Comparison of ENCODE assay signal across 10 cellular contexts in the genomic region with DNA sequence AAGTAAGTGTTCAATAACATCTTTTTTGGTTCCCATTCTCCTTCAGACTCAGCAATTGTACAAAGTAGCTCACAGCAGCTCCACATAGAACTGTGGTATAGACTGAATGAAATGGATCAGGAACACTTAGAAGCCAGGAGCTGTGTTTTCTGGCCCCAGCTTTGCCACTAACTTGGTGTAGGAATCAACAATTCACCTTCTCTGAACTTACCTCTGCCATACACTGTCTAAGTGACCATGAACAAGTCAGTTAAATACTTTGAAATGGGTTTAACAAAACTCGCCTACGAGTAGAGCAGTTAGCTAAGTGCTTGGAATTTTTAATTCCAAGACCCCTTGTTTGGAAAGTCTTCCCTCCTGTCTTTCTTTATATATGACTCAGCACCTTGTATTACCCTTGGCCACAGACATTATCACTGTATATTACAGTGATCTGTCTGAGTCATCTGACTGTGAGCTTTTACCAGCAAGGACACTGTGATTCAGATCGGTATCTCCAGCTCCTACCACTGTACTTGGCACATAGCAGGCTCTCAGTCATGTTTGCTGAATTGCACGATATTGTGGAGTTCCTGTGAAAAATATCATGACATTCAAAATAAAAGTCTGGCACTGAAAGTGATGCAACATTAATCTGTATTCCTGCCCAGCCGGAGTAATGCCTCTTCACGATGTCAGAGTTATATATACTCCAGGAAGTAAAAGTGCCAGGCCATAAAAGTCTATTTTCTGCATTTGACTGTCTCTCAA.
DNase-seq lines count a peak whose midpoint lies in the region; ATAC-seq, FAIRE-seq and TF ChIP-seq lines count a peak whose summit lies in the region.
"Had no signal": no experiment of that assay in that cellular context is flagged by ENCODE, and none has a peak within 500 bp of the region (broad histone marks: within the 10 kb centered on the region; RNA-seq: fewer than 3 reads in every experiment).

No MANE protein-coding gene starts in this region.

- H2AFZ ChIP-seq in astrocyte (ENCODE audit: low read depth, low read length) = no peak overlapping the region

- WGBS in lung, 2 donors = 53 to 61% methylated on average over 6 of the region's 6 CpGs
- 41 to 61% methylated on average over 6 of the region's 6 CpGs for WGBS in body of pancreas, 2 donors

- intact Hi-C loops in body of pancreas (cut with DNase I) = no loop called here

- ATAC-seq in lung (ENCODE audit: insufficient read depth, low FRiP score) (peak; percentile 71), body of pancreas (no peak), HG03521 (IDR thresholded peaks at IDR 0.05; ENCODE audit: unreplicated experiment) (no peak)
- ATAC-seq: naive thymus-derived CD8-positive, alpha-beta T cell had no signal

- H3K9me3 ChIP-seq in BE2C (no peaks in the 10 kb centered on the region), astrocyte (ENCODE audit: insufficient read depth, low read depth, low read length) (no peaks in the 10 kb centered on the region), lung (ENCODE audit: control insufficient read depth in 2 of 2, insufficient read depth in 1 of 2, low read length in 1 of 2) (no peaks in the 10 kb centered on the region), body of pancreas (no peaks in the 10 kb centered on the region)

- H3K27ac ChIP-seq in astrocyte (ENCODE audit: low read depth, low read length) = peak overlapping the region; percentile 59
- no peak overlapping the region for H3K27ac ChIP-seq in lung (ENCODE audit: low read depth in 1 of 2, low read length in 1 of 2)
- H3K27ac ChIP-seq in body of pancreas = no peak overlapping the region

- peak overlapping the region; percentile 74 for H3K4me2 ChIP-seq in astrocyte (ENCODE audit: low read length)

- peak overlapping the region; percentile 16 for H3K9ac ChIP-seq in astrocyte (ENCODE audit: low read length)

- H3K27me3 Mint-ChIP-seq in astrocyte (ENCODE audit: low read depth, unreplicated experiment) = no peaks in the 10 kb centered on the region

- H3K27me3 ChIP-seq in BE2C (no peaks in the 10 kb centered on the region), astrocyte (ENCODE audit: insufficient read depth, low read length) (no peaks in the 10 kb centered on the region), lung (ENCODE audit: control insufficient read depth, insufficient read depth) (no peaks in the 10 kb centered on the region), body of pancreas (no peaks in the 10 kb centered on the region)

- H3K36me3 ChIP-seq in BE2C = no peaks in the 10 kb centered on the region
- no peaks in the 10 kb centered on the region for H3K36me3 ChIP-seq in astrocyte (ENCODE audit: insufficient read depth, low read length)
- H3K36me3 ChIP-seq in lung (ENCODE audit: control insufficient read depth in 2 of 2, insufficient read depth in 2 of 2, low read length in 2 of 2) = no peaks in the 10 kb centered on the region
- no peaks in the 10 kb centered on the region for H3K36me3 ChIP-seq in body of pancreas (replicated peaks in 1 of 2; ENCODE audit: insufficient read depth in 1 of 2, low read depth in 2 of 2)

- no peaks in the 10 kb centered on the region for H3K79me2 ChIP-seq in astrocyte (ENCODE audit: insufficient read depth, low read length)

- no peaks in the 10 kb centered on the region for H3K9me3 Mint-ChIP-seq in astrocyte (ENCODE audit: unreplicated experiment)

- H4K20me1 ChIP-seq in astrocyte (ENCODE audit: insufficient read depth, low read length) = no peaks in the 10 kb centered on the region

- H3K4me1 ChIP-seq in BE2C (peaks cover 4% of the 10 kb centered on the region), astrocyte (ENCODE audit: insufficient read depth, low read length) (peaks cover 15% of the 10 kb centered on the region), lung (ENCODE audit: control insufficient read depth in 2 of 2, insufficient read depth in 2 of 2, low read length in 2 of 2) (no peaks in the 10 kb centered on the region), body of pancreas (no peaks in the 10 kb centered on the region)

- peaks cover 18% of the 10 kb centered on the region for H3K4me1 Mint-ChIP-seq in astrocyte (ENCODE audit: low read depth, unreplicated experiment)
- H3K4me1 Mint-ChIP-seq: naive thymus-derived CD8-positive, alpha-beta T cell had no signal

- H3K36me3 Mint-ChIP-seq in astrocyte (ENCODE audit: low read depth, unreplicated experiment) = no peaks in the 10 kb centered on the region
- H3K36me3 Mint-ChIP-seq: naive thymus-derived CD8-positive, alpha-beta T cell had no signal

- TF ChIP-seq CTCF in BE2C (IDR thresholded peaks at IDR 0.05; ENCODE audit: low read depth, low read length) (no peak), LNCaP clone FGC (IDR thresholded peaks at IDR 0.05; ENCODE audit: control insufficient read depth, extremely low read depth, insufficient read depth) (no peak), astrocyte (IDR thresholded peaks at IDR 0.05; ENCODE audit: insufficient read depth, low read depth, low read length) (no peak), lung (IDR thresholded peaks at IDR 0.05; ENCODE audit: control extremely low read depth, extremely low read depth) (no peak), body of pancreas (IDR thresholded peaks at IDR 0.05) (no peak)

- peak overlapping the region; percentile 29 for H3K27ac Mint-ChIP-seq in astrocyte (ENCODE audit: unreplicated experiment)
- H3K27ac Mint-ChIP-seq: naive thymus-derived CD8-positive, alpha-beta T cell had no signal

- H3K4me3 ChIP-seq in BE2C (ENCODE audit: low read depth, low read length) = 0 out of 2 replicates have a peak overlapping the region, but pooled peaks have one; percentile 11
- H3K4me3 ChIP-seq in LNCaP clone FGC (ENCODE audit: low read depth, low read length) = no peak overlapping the region
- H3K4me3 ChIP-seq in astrocyte (ENCODE audit: insufficient read depth, low read depth, low read length) = no peak overlapping the region
- no peak overlapping the region for H3K4me3 ChIP-seq in lung
- no peak overlapping the region for H3K4me3 ChIP-seq in body of pancreas

- H3K4me3 Mint-ChIP-seq in astrocyte (ENCODE audit: unreplicated experiment) = no peak overlapping the region
- H3K4me3 Mint-ChIP-seq: naive thymus-derived CD8-positive, alpha-beta T cell had no signal

- DNase-seq in BE2C (peak; percentile 21), LNCaP clone FGC (ENCODE audit: low read depth) (peak; percentile 80), astrocyte (ENCODE audit: low read depth) (peak; percentile 96), lung (ENCODE audit: low spot score) (no peak), body of pancreas (no peak), mucosa of gallbladder (ENCODE audit: low spot score) (no peak)
- DNase-seq in activated CD4-positive, CD25-positive, alpha-beta regulatory T cell (lab: John Stamatoyannopoulos, UW) = no peak
- DNase-seq: naive thymus-derived CD8-positive, alpha-beta T cell; NCI-H1048 had no signal

- TF ChIP-seq POLR2A in body of pancreas (IDR thresholded peaks at IDR 0.05) = no peak

- FAIRE-seq in astrocyte (lab: Jason Lieb, UNC) = peak; percentile 98

Comparison
In these comparisons a context has a peak if more than half of its experiments do, and no peak if none do; other contexts are left out.
1. DNase-seq: peak in BE2C (single experiment), LNCaP clone FGC (single experiment) and astrocyte (single experiment); none in lung (single experiment), body of pancreas (0 of 4), mucosa of gallbladder (single experiment) and activated CD4-positive, CD25-positive, alpha-beta regulatory T cell (0 of 4).